Comparison of ENCODE assay signal across 26 cellular contexts in the genomic region with DNA sequence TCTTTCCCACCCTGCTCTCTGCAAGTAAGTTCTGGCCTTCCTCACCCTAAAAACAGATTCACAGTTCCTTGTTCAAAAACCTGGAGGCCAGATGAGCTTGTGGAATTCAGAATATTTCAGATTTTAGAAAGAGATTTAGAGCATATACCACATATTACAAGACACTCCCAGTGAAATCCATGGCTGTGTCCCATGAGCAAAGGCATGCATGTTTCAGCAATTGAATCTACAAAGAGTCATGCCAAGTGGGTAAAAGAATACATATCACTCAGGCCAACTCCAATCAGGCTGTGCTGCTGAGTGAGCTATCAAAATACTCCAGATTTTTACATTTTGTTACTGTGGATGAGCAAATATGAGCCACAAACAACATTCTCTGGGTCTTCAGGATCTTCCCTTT. TPM values are rescaled to one million over a fixed set of nuclear protein-coding genes. Genes with fewer than 3 reads are reported as not detected.
DNase-seq lines count a peak whose midpoint lies in the region; ATAC-seq and TF ChIP-seq lines count a peak whose summit lies in the region.
"Had no signal": no experiment of that assay in that cellular context is flagged by ENCODE, and none has a peak within 500 bp of the region (broad histone marks: within the 10 kb centered on the region; RNA-seq: fewer than 3 reads in every experiment).

No MANE protein-coding gene starts in this region.

- no peak for ATAC-seq in thoracic aorta (ENCODE audit: insufficient number of reproducible peaks, low FRiP score, low read depth)
- ATAC-seq: mucosa of descending colon; natural killer cell treated with Interleukin-12 subunit alpha and Interleukin-12 subunit beta and Interleukin-15 and Interleukin-18, amount 100 ng/mL, for 72 hours; T-cell had no signal

- no peak overlapping the region for H3K4me3 ChIP-seq in CD4-positive, alpha-beta memory T cell (ENCODE audit: low read length in 2 of 2)
- H3K4me3 ChIP-seq in SK-N-SH (ENCODE audit: low read depth in 2 of 2, low read length in 1 of 2) (no peak overlapping the region), fibroblast of mammary gland (ENCODE audit: control insufficient read depth, low read depth, low read length) (no peak overlapping the region), thoracic aorta (no peak overlapping the region)
- H3K4me3 ChIP-seq: cardiac muscle cell, MG63, mucosa of descending colon, skin epidermis, stomach, transverse colon had no signal

- no peaks in the 10 kb centered on the region for H3K27me3 ChIP-seq in CD4-positive, alpha-beta memory T cell (ENCODE audit: insufficient read depth, low read length)
- H3K27me3 ChIP-seq in SK-N-SH (ENCODE audit: insufficient read depth) (no peaks in the 10 kb centered on the region), thoracic aorta (replicated peaks; ENCODE audit: insufficient read depth) (no peaks in the 10 kb centered on the region)
- H3K27me3 ChIP-seq: cardiac muscle cell, MG63, stomach, transverse colon had no signal

- no peaks in the 10 kb centered on the region for H3K9me3 ChIP-seq in CD4-positive, alpha-beta memory T cell (ENCODE audit: control insufficient read depth in 1 of 2, low read length in 2 of 2)
- H3K9me3 ChIP-seq in SK-N-SH, result no peaks in the 10 kb centered on the region
- no peaks in the 10 kb centered on the region for H3K9me3 ChIP-seq in thoracic aorta
- H3K9me3 ChIP-seq: MG63, mucosa of descending colon, stomach, transverse colon had no signal

- H3K79me2 ChIP-seq in SK-N-SH (ENCODE audit: insufficient read depth), result no peaks in the 10 kb centered on the region

- no peak for TF ChIP-seq EP300 in SK-N-SH (IDR thresholded peaks at IDR 0.05; ENCODE audit: borderline replicate concordance in 1 of 2, low read depth in 1 of 2, low read length in 1 of 2)

- POLR2A ChIA-PET in CD4-positive, alpha-beta memory T cell (lab: Charles Lee; ENCODE audit: partially characterized antibody), result interaction anchor here (1.2 kb wide), 1 partner anchor 10 kb away, joined by 3 read pairs; a partner anchor contains a TSS
- POLR2A ChIA-PET in SK-N-SH (lab: Yijun Ruan, JAX), result no interaction called here

- no peak overlapping the region for H3K4me3 Mint-ChIP-seq in CD4-positive, alpha-beta memory T cell
- H3K4me3 Mint-ChIP-seq: activated B cell treated with CpG ODN at 0.5 μM for 24 hours; CD8-positive, alpha-beta memory T cell; natural killer cell treated with Interleukin-12 subunit alpha and Interleukin-12 subunit beta and Interleukin-15 and Interleukin-18, amount 100 ng/mL, for 72 hours; T-cell had no signal

- no peak for DNase-seq in CD4-positive, alpha-beta memory T cell
- DNase-seq in SK-N-SH (no peak), fibroblast of mammary gland (ENCODE audit: low read depth) (peak; percentile 41), thoracic aorta (ENCODE audit: low spot score) (no peak), cardiac septum (ENCODE audit: low spot score) (no peak), NCI-H1436 treated with DMSO at 0.1 percent for 48 hours (lab: John Stamatoyannopoulos, UW) (no peak), NCI-H1048 (lab: John Stamatoyannopoulos, UW) (no peak)
- DNase-seq: activated B cell treated with CpG ODN at 0.5 μM for 24 hours; activated CD4-positive, alpha-beta T cell treated with anti-CD3 and anti-CD28 coated beads, Interleukin-2, amount 50 U/mL, for 4 hours; activated naive CD4-positive, alpha-beta T cell treated with anti-CD3 and anti-CD28 coated beads, Interleukin-2, amount 50 U/mL, for 16 hours; aorta; CD8-positive, alpha-beta memory T cell; cortex of kidney; islet precursor cell; KG1; MG63; mucosa of descending colon; NCI-H1417; NCI-H345; NCI-H748 treated with DMSO at 0.1 percent for 48 hours; stomach; T-cell; transverse colon had no signal

- no peak overlapping the region for H3K9ac ChIP-seq in SK-N-SH

- peaks cover 10 to 19% (median 12%) of the 10 kb centered on the region in 4 donors for H3K4me1 Mint-ChIP-seq in CD4-positive, alpha-beta memory T cell

- H3K27ac ChIP-seq in CD4-positive, alpha-beta memory T cell (ENCODE audit: low read depth, low read length), result no peak overlapping the region
- H3K27ac ChIP-seq in SK-N-SH (ENCODE audit: low read depth in 2 of 2, low read length in 1 of 2), result no peak overlapping the region
- peak overlapping the region; percentile 6 to 63 for H3K27ac ChIP-seq in thoracic aorta
- H3K27ac ChIP-seq: cardiac muscle cell, stomach, transverse colon had no signal

- H3K27ac Mint-ChIP-seq in CD4-positive, alpha-beta memory T cell, result peak overlapping the region in 4 of 7 donors; percentile 27 to 83 (median 52)
- H3K27ac Mint-ChIP-seq: activated B cell treated with CpG ODN at 0.5 μM for 24 hours, T-cell had no signal

- peaks cover 21 to 49% of the 10 kb centered on the region in 2 donors for H3K36me3 Mint-ChIP-seq in CD4-positive, alpha-beta memory T cell

- no peak overlapping the region for H2AFZ ChIP-seq in SK-N-SH (ENCODE audit: low read depth)

- TF ChIP-seq RAD21 in SK-N-SH (IDR thresholded peaks at IDR 0.05; ENCODE audit: low read length), result no peak

- peaks cover 0 to 2% (median 0%) of the 10 kb centered on the region in 8 donors for H3K9me3 Mint-ChIP-seq in CD4-positive, alpha-beta memory T cell
- H3K9me3 Mint-ChIP-seq: activated B cell treated with CpG ODN at 0.5 μM for 24 hours; CD8-positive, alpha-beta memory T cell; T-cell had no signal

- H3F3A ChIP-seq in SK-N-SH (replicated peaks; ENCODE audit: insufficient read depth), result peaks cover 6% of the 10 kb centered on the region

- TF ChIP-seq CTCF in SK-N-SH (IDR thresholded peaks at IDR 0.05) (no peak), fibroblast of mammary gland (conservative IDR thresholded peaks at IDR 0.05; ENCODE audit: control insufficient read depth, insufficient read depth, low read depth, low read length) (no peak), thoracic aorta (IDR thresholded peaks at IDR 0.05) (no peak)

- CTCF ChIA-PET in CD4-positive, alpha-beta memory T cell (lab: Charles Lee; ENCODE audit: partially characterized antibody), result interaction anchor here (0.6 to 1.5 kb wide), 3 partner anchors 11 to 254 kb away, joined by 3 to 4 read pairs (median 3); no protein-coding TSS in a partner anchor
- CTCF ChIA-PET in SK-N-SH (lab: Yijun Ruan, JAX), result interaction anchor here (0.9 to 1.8 kb wide), 2 partner anchors 9 to 254 kb away, joined by 3 to 5 read pairs; no protein-coding TSS in a partner anchor

- no peaks in the 10 kb centered on the region for H3K4me1 ChIP-seq in CD4-positive, alpha-beta memory T cell (ENCODE audit: insufficient read depth, low read length)
- H3K4me1 ChIP-seq in SK-N-SH (ENCODE audit: control insufficient read depth in 1 of 2, insufficient read depth in 2 of 2, low read depth in 1 of 2, low read length in 1 of 2), result peaks cover 0 to 23% of the 10 kb centered on the region in 2 experiments; a peak in 2 of 4 replicates
- H3K4me1 ChIP-seq in thoracic aorta (ENCODE audit: control insufficient read depth in 1 of 2, low read depth in 2 of 2), result peaks cover 20 to 51% of the 10 kb centered on the region in 2 donors
- H3K4me1 ChIP-seq: transverse colon had no signal

- intact Hi-C loops in CD4-positive, alpha-beta memory T cell (cut with micrococcal nuclease), result no loop called here
- intact Hi-C loops in cardiac septum (cut with DNase I), result loop anchor here (5.0 kb wide), 1 partner anchor 255 kb away; no protein-coding TSS in a partner anchor

- no peaks in the 10 kb centered on the region for H3K27me3 Mint-ChIP-seq in CD4-positive, alpha-beta memory T cell
- H3K27me3 Mint-ChIP-seq: activated B cell treated with CpG ODN at 0.5 μM for 24 hours; CD8-positive, alpha-beta memory T cell; natural killer cell treated with Interleukin-12 subunit alpha and Interleukin-12 subunit beta and Interleukin-15 and Interleukin-18, amount 100 ng/mL, for 72 hours; T-cell had no signal

- no peaks in the 10 kb centered on the region for H3K36me3 ChIP-seq in CD4-positive, alpha-beta memory T cell (ENCODE audit: insufficient read depth, low read length)
- H3K36me3 ChIP-seq in SK-N-SH (replicated peaks in 1 of 2; ENCODE audit: control insufficient read depth in 1 of 2, insufficient read depth in 2 of 2, low read length in 1 of 2) (no peaks in the 10 kb centered on the region), thoracic aorta (no peaks in the 10 kb centered on the region)
- H3K36me3 ChIP-seq: cardiac muscle cell, MG63, stomach, transverse colon had no signal

- no peaks in the 10 kb centered on the region for H3K9me2 ChIP-seq in SK-N-SH

- H4K20me1 ChIP-seq in SK-N-SH (ENCODE audit: insufficient read depth), result no peaks in the 10 kb centered on the region

- no peak overlapping the region for H3K4me2 ChIP-seq in SK-N-SH

TF ChIP-seq in SK-N-SH, 30 proteins besides CTCF, POLR2A, EP300 and RAD21:
- TF ChIP-seq, protein P1, sequence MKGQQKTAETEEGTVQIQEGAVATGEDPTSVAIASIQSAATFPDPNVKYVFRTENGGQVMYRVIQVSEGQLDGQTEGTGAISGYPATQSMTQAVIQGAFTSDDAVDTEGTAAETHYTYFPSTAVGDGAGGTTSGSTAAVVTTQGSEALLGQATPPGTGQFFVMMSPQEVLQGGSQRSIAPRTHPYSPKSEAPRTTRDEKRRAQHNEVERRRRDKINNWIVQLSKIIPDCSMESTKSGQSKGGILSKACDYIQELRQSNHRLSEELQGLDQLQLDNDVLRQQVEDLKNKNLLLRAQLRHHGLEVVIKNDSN (IDR thresholded peaks at IDR 0.05; ENCODE audit: borderline replicate concordance, low read depth), result no peak
- TF ChIP-seq FOXM1 (IDR thresholded peaks at IDR 0.05; ENCODE audit: low read depth) (no peak), GATA2 (CRISPR knock-in tag; IDR thresholded peaks at IDR 0.05) (no peak), RCOR1 (IDR thresholded peaks at IDR 0.05; ENCODE audit: low read length) (no peak), MXI1 (IDR thresholded peaks at IDR 0.05; ENCODE audit: low read depth, low read length) (no peak), TCF12 (IDR thresholded peaks at IDR 0.05) (peak; percentile 69)
- TF ChIP-seq, protein P2, sequence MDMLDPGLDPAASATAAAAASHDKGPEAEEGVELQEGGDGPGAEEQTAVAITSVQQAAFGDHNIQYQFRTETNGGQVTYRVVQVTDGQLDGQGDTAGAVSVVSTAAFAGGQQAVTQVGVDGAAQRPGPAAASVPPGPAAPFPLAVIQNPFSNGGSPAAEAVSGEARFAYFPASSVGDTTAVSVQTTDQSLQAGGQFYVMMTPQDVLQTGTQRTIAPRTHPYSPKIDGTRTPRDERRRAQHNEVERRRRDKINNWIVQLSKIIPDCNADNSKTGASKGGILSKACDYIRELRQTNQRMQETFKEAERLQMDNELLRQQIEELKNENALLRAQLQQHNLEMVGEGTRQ (IDR thresholded peaks at IDR 0.05; ENCODE audit: borderline replicate concordance, low read depth, low read length), result no peak

RNA-seq across cellular contexts. Expression of a gene that starts 10.2 kb away (rescaled TPM):
- total RNA-seq in CD4-positive, alpha-beta memory T cell, result 10 to 100 TPM; 42.7 to 47.4 TPM
- 10 to 100 TPM; 17.2 to 38.5 TPM for polyA plus RNA-seq in CD4-positive, alpha-beta memory T cell
- 7.4 and 9.9 TPM in 2 replicates for polyA plus RNA-seq in SK-N-SH (2012; rRNA removed)
- polyA plus RNA-seq in SK-N-SH (2012; cell fraction: cytosol; rRNA removed), result 6.1 and 6.8 TPM in 2 replicates
- 12.2 and 22.1 TPM in 2 replicates for polyA plus RNA-seq in SK-N-SH (2012; cell fraction: nucleus; rRNA removed)
- total RNA-seq in thoracic aorta (100 to 1,000 TPM; 122 to 181 TPM), cardiac septum (14.1 TPM)

Comparison
In these comparisons a context has a peak if more than half of its experiments do, and no peak if none do; other contexts are left out.
1. H3K27ac ChIP-seq: peak in thoracic aorta (2 of 2); none in CD4-positive, alpha-beta memory T cell (single experiment) and SK-N-SH (0 of 2).